16 cellular contexts compared by ENCODE assay signal in the genomic region with DNA sequence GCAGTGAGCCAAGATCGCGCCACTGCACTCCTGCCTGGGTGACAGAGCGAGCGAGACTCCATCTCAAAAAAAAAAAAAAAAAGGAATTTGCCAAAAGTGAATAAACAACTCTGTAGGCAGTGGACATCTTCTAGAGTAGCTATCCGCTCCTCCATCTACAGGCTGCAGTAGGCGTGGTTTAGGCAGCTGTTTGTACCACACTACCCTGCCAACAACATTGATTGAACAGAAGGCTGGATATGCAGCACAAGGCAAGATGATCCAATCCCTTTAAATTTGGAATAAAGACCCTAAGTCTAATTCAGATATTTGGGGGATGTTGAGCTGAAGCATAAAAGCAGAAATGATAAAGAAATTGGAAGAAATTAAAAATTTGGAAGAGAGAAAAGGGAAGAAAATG.
DNase-seq lines count a peak whose midpoint lies in the region; TF ChIP-seq lines count a peak whose summit lies in the region.
"Had no signal": no experiment of that assay in that cellular context is flagged by ENCODE, and none has a peak within 500 bp of the region (broad histone marks: within the 10 kb centered on the region; RNA-seq: fewer than 3 reads in every experiment).

No MANE protein-coding gene starts in this region.

- WGBS in sigmoid colon, 2 donors: 93 to 96% methylated on average over 6 of the region's 6 CpGs

- H3K27me3 ChIP-seq in left ventricle myocardium inferior (ENCODE audit: low read depth): no peaks in the 10 kb centered on the region
- no peaks in the 10 kb centered on the region for H3K27me3 ChIP-seq in right atrium auricular region
- no peaks in the 10 kb centered on the region for H3K27me3 ChIP-seq in ascending aorta
- H3K27me3 ChIP-seq in sigmoid colon: no peaks in the 10 kb centered on the region

- TF ChIP-seq POLR2A in sigmoid colon (IDR thresholded peaks at IDR 0.05): no peak

- H3K36me3 ChIP-seq in left ventricle myocardium inferior: no peaks in the 10 kb centered on the region
- no peaks in the 10 kb centered on the region for H3K36me3 ChIP-seq in right atrium auricular region
- no peaks in the 10 kb centered on the region for H3K36me3 ChIP-seq in ascending aorta
- H3K36me3 ChIP-seq in sigmoid colon: no peaks in the 10 kb centered on the region

- no peak for TF ChIP-seq EP300 in sigmoid colon (IDR thresholded peaks at IDR 0.05)

- DNase-seq in left ventricle myocardium inferior (no peak), right atrium auricular region (ENCODE audit: low spot score) (no peak), ascending aorta (ENCODE audit: low spot score in 2 of 2) (no peak), sigmoid colon (no peak), NCI-H345 (lab: John Stamatoyannopoulos, UW) (no peak), cerebellum (ENCODE audit: low spot score) (no peak)
- no peak for DNase-seq in activated T-cell treated with anti-CD3 and anti-CD28 coated beads, Interleukin-2, amount 50 U/mL, for 1 hour
- DNase-seq: ACHN, C1 segment of cervical spinal cord, DMS79 treated with DMSO at 0.1 percent for 48 hours, KG1, NCI-H1417 treated with DMSO at 0.1 percent for 48 hours, NCI-H187 treated with DMSO at 0.1 percent for 48 hours, NCI-H2227 treated with DMSO at 0.1 percent for 48 hours, NCI-H524, SIG-M5 had no signal

- no peak overlapping the region for H3K4me3 ChIP-seq in left ventricle myocardium inferior
- no peak overlapping the region for H3K4me3 ChIP-seq in right atrium auricular region
- H3K4me3 ChIP-seq in ascending aorta: no peak overlapping the region
- H3K4me3 ChIP-seq in sigmoid colon: no peak overlapping the region

- intact Hi-C loops in left ventricle myocardium inferior (cut with micrococcal nuclease): loop anchor here (10.0 kb wide), 1 partner anchor 173 kb away; a partner anchor contains a TSS
- intact Hi-C loops in ascending aorta (cut with DNase I): no loop called here
- intact Hi-C loops in sigmoid colon (cut with DNase I): loop anchor here (5.0 to 10.0 kb wide), 2 partner anchors 35 to 223 kb away; no protein-coding TSS in a partner anchor

- peaks cover 43% of the 10 kb centered on the region for H3K4me1 ChIP-seq in left ventricle myocardium inferior
- H3K4me1 ChIP-seq in right atrium auricular region: peaks cover 0 to 40% of the 10 kb centered on the region in 2 donors
- peaks cover 5 to 34% of the 10 kb centered on the region in 2 donors for H3K4me1 ChIP-seq in ascending aorta
- peaks cover 0 to 41% (median 36%) of the 10 kb centered on the region in 4 donors for H3K4me1 ChIP-seq in sigmoid colon

- no peaks in the 10 kb centered on the region for H3K9me3 ChIP-seq in left ventricle myocardium inferior (replicated peaks)
- no peaks in the 10 kb centered on the region for H3K9me3 ChIP-seq in right atrium auricular region
- peaks cover 0 to 6% of the 10 kb centered on the region in 2 donors for H3K9me3 ChIP-seq in ascending aorta
- no peaks in the 10 kb centered on the region for H3K9me3 ChIP-seq in sigmoid colon

- H3K27ac ChIP-seq in left ventricle myocardium inferior (replicated peaks) (peak overlapping the region; percentile 96), right atrium auricular region (no peak overlapping the region), ascending aorta (peak overlapping the region; percentile 88 to 89), sigmoid colon (peak overlapping the region; percentile 82 to 87 (median 84))

- TF ChIP-seq CTCF in left ventricle myocardium inferior (IDR thresholded peaks at IDR 0.05; ENCODE audit: borderline replicate concordance) (no peak), right atrium auricular region (IDR thresholded peaks at IDR 0.05) (no peak), ascending aorta (IDR thresholded peaks at IDR 0.05) (no peak), sigmoid colon (IDR thresholded peaks at IDR 0.05) (no peak)

Comparison
In these comparisons a context has a peak if more than half of its experiments do, and no peak if none do; other contexts are left out.
1. H3K27ac ChIP-seq: peak in left ventricle myocardium inferior (single experiment), ascending aorta (2 of 2) and sigmoid colon (4 of 4); none in right atrium auricular region (0 of 2).